Comparison of ENCODE assay signal across 8 cellular contexts in the genomic region with DNA sequence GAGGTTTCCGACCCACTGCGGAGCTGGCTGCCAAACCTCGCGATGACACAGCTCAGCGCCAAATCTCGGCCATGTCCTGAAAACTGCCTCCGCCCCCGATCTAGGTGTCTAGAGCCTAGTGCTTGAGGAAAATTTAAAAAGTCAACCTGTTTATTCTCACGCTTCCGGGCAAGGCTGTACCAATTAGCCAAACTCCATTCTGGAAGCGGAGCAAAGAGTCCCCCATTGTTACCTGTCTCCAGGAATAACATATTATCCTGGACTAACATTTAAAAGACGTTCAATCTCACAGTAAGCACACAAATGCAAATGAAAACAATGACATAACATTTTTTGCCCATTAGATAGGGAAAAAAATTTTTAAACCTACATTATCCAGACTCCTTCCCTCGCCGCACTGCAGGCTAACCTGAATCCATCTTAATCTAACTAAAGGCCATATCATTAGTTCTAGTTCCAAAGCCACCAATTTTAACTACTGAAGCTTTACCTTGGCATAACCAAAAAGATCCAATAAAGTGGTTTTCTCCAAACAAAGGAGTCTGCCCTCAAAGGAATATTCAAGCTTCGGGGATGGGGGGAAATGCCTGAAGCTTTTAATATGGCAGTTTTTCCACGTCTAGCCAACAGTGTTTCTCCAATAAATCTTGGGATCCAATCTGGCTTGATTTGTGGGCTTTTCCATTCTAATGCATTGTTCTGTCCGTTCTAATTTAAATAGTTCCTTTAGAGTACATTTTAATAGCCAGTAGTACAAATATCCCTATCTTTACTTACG. TPM values are rescaled to one million over a fixed set of nuclear protein-coding genes. Genes with fewer than 3 reads are reported as not detected.
DNase-seq lines count a peak whose midpoint lies in the region; ATAC-seq and TF ChIP-seq lines count a peak whose summit lies in the region.

No MANE protein-coding gene starts in this region.

- no peaks in the 10 kb centered on the region for H3K27me3 Mint-ChIP-seq in CD4-positive, alpha-beta T cell
- H3K27me3 Mint-ChIP-seq in T-helper 17 cell: no peaks in the 10 kb centered on the region

- H3K36me3 ChIP-seq in skeletal muscle tissue (ENCODE audit: control insufficient read depth in 3 of 3, insufficient read depth in 3 of 3, low read length in 3 of 3): peaks cover 0 to 4% (median 3%) of the 10 kb centered on the region in 3 donors

- DNase-seq in CD4-positive, alpha-beta T cell: peak in 1 of 10 experiments; percentile 78
- DNase-seq in T-helper 17 cell (peak in 1 of 3 donors; percentile 75), foreskin fibroblast (no peak), NCI-H1436 (lab: John Stamatoyannopoulos, UW) (no peak), HEK293T (ENCODE audit: extremely low spot score) (no peak), NCI-H226 (no peak)

- H3K4me1 Mint-ChIP-seq in CD4-positive, alpha-beta T cell (ENCODE audit: low read depth): peaks cover 59% of the 10 kb centered on the region
- H3K4me1 Mint-ChIP-seq in T-helper 17 cell: peaks cover 17% of the 10 kb centered on the region

- H3K27ac ChIP-seq in CD4-positive, alpha-beta T cell (ENCODE audit: low read depth, low read length): peak overlapping the region; percentile 52
- peak overlapping the region; percentile 95 for H3K27ac ChIP-seq in skeletal muscle tissue (ENCODE audit: low read depth, low read length)

- H3K4me1 ChIP-seq in skeletal muscle tissue (ENCODE audit: control insufficient read depth in 3 of 3, insufficient read depth in 3 of 3, low read length in 3 of 3): peaks cover 6 to 15% (median 14%) of the 10 kb centered on the region in 3 donors

- no peak for TF ChIP-seq CTCF in CD4-positive, alpha-beta T cell (IDR thresholded peaks at IDR 0.05)
- TF ChIP-seq CTCF in foreskin fibroblast (IDR thresholded peaks at IDR 0.05; ENCODE audit: low read depth, low read length): no peak

- POLR2A ChIA-PET in CD4-positive, alpha-beta T cell (lab: Charles Lee): interaction anchor here (0.7 to 4.3 kb wide), 25 partner anchors 9 to 1804 kb away, joined by 3 to 51 read pairs (median 4); partner anchors contain the start of genes FAM120C, KDM5C, MAGEH1 and PHF8
- POLR2A ChIA-PET in HEK293T (lab: Yijun Ruan, JAX): interaction anchor here (0.7 to 2.0 kb wide), 20 partner anchors 9 to 359 kb away, joined by 3 to 17 read pairs (median 4); partner anchors contain the start of gene SMC1A

- H3K27me3 ChIP-seq in CD4-positive, alpha-beta T cell (ENCODE audit: control insufficient read depth, insufficient read depth, low read length): no peaks in the 10 kb centered on the region
- H3K27me3 ChIP-seq in skeletal muscle tissue (ENCODE audit: control insufficient read depth in 3 of 3, insufficient read depth in 3 of 3, low read length in 3 of 3): no peaks in the 10 kb centered on the region

- H3K4me3 Mint-ChIP-seq in CD4-positive, alpha-beta T cell: peak overlapping the region; percentile 95
- H3K4me3 Mint-ChIP-seq in T-helper 17 cell: peak overlapping the region; percentile 94

- ATAC-seq in CD4-positive, alpha-beta T cell (ENCODE audit: poor library complexity): no peak
- ATAC-seq in GM21825 (IDR thresholded peaks at IDR 0.05; ENCODE audit: unreplicated experiment) (peak; percentile 66), T-helper 17 cell (no peak)

- H3K4me3 ChIP-seq in foreskin fibroblast (ENCODE audit: low read depth in 1 of 2, low read length in 2 of 2): peak overlapping the region; percentile 69 to 81
- H3K4me3 ChIP-seq in skeletal muscle tissue (ENCODE audit: low read length in 3 of 3): peak overlapping the region; percentile 75 to 85 (median 81)

- H3K9me3 ChIP-seq in CD4-positive, alpha-beta T cell (ENCODE audit: control insufficient read depth, low read length): no peaks in the 10 kb centered on the region
- H3K9me3 ChIP-seq in T-helper 17 cell (ENCODE audit: control insufficient read depth, low read length, poor library complexity, severe bottlenecking) (no peaks in the 10 kb centered on the region), skeletal muscle tissue (ENCODE audit: control insufficient read depth in 3 of 3, low read length in 3 of 3) (no peaks in the 10 kb centered on the region)

- H3K27ac Mint-ChIP-seq in CD4-positive, alpha-beta T cell: peak overlapping the region; percentile 99
- peak overlapping the region; percentile 96 for H3K27ac Mint-ChIP-seq in T-helper 17 cell

- H3K9me3 Mint-ChIP-seq in CD4-positive, alpha-beta T cell: no peaks in the 10 kb centered on the region

- peaks cover 39% of the 10 kb centered on the region for H3K36me3 Mint-ChIP-seq in CD4-positive, alpha-beta T cell (ENCODE audit: low read depth)
- H3K36me3 Mint-ChIP-seq in T-helper 17 cell (ENCODE audit: low read depth): no peaks in the 10 kb centered on the region

- intact Hi-C loops in CD4-positive, alpha-beta T cell (cut with DNase I, micrococcal nuclease): loop anchor here (1.0 to 10.0 kb wide), 6 partner anchors 30 to 1480 kb away; partner anchors contain the start of genes RIBC1 (in 2 of the 2), SMC1A (in 2 of the 2) and PHF8 (in 1 of the 2)

- H3K9ac ChIP-seq in skeletal muscle tissue (ENCODE audit: low read depth in 1 of 3, low read length in 3 of 3): peak overlapping the region; percentile 66 to 89 (median 69)

- CTCF ChIA-PET in CD4-positive, alpha-beta T cell (lab: Charles Lee): interaction anchor here (1.2 kb wide), 1 partner anchor 30 kb away, joined by 7 read pairs; no protein-coding TSS in a partner anchor
- CTCF ChIA-PET in HEK293T (lab: Yijun Ruan, JAX): interaction anchor here (0.7 kb wide), 1 partner anchor 56 kb away, joined by 3 read pairs; no protein-coding TSS in a partner anchor

TF ChIP-seq in HEK293T, 16 proteins besides CTCF, POLR2A, EP300 and RAD21:
- TF ChIP-seq HDGF (IDR thresholded peaks at IDR 0.05; ENCODE audit: borderline replicate concordance) (no peak), BHLHE40 (IDR thresholded peaks at IDR 0.05; ENCODE audit: borderline replicate concordance) (no peak), L3MBTL2 (conservative IDR thresholded peaks at IDR 0.05) (no peak), PKNOX1 (IDR thresholded peaks at IDR 0.05) (no peak), ZNF384 (IDR thresholded peaks at IDR 0.05) (no peak), CTBP1 (IDR thresholded peaks at IDR 0.05; ENCODE audit: borderline replicate concordance) (no peak), FOXA1 (IDR thresholded peaks at IDR 0.05) (no peak), NFRKB (IDR thresholded peaks at IDR 0.05) (no peak), FOXM1 (IDR thresholded peaks at IDR 0.05; ENCODE audit: borderline replicate concordance) (no peak), ARNT (IDR thresholded peaks at IDR 0.05) (no peak), SUZ12 (IDR thresholded peaks at IDR 0.05) (no peak), SP1 (IDR thresholded peaks at IDR 0.05) (no peak), FOXK2 (IDR thresholded peaks at IDR 0.05) (no peak), LEF1 (IDR thresholded peaks at IDR 0.05; ENCODE audit: borderline replicate concordance) (no peak), ELF4 (IDR thresholded peaks at IDR 0.05) (no peak), TARDBP (IDR thresholded peaks at IDR 0.05) (no peak)

RNA-seq across cellular contexts. Expression of gene HUWE1, which starts 1.9 kb away (rescaled TPM):
- total RNA-seq in CD4-positive, alpha-beta T cell: 100 to 1,000 TPM; 127 TPM
- total RNA-seq in T-helper 17 cell (100 to 1,000 TPM; 211 to 214 TPM), skeletal muscle tissue (108 TPM)
